Comparison of ENCODE assay signal across 23 cellular contexts in the genomic region with DNA sequence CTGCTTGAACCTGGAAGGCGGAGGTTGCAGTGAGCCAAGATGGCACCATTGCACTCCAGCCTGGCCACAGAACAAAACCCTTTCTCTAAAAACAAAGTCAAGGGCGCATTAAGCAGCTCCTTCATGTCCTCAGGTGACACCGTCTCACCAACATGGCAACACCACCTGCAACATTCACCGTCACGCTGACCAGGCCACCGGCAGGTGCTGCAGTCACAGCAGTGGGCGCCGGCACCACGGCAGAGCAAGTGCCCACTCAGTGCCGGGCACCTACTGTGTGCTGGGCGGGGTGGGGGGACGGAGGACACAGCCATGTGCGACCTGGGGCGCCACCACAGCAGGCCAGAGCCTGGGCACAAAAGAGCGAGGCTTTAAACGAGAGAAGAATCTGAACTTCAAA.
DNase-seq lines count a peak whose midpoint lies in the region; TF ChIP-seq lines count a peak whose summit lies in the region.
"Had no signal": no experiment of that assay in that cellular context is flagged by ENCODE, and none has a peak within 500 bp of the region (broad histone marks: within the 10 kb centered on the region; RNA-seq: fewer than 3 reads in every experiment).

No MANE protein-coding gene starts in this region.

- POLR2A ChIA-PET in RWPE1 (lab: Yijun Ruan, JAX; ENCODE audit: low non-redundant PET): no interaction called here

- no peak for DNase-seq in RWPE1 (ENCODE audit: low spot score)
- no peak for DNase-seq in NCI-H1105 treated with DMSO at 0.1 percent for 48 hours (lab: John Stamatoyannopoulos, UW)
- no peak for DNase-seq in GM13977 (ENCODE audit: low spot score)
- DNase-seq: 8988T; ACHN; CD4-positive, CD25-positive, alpha-beta regulatory T cell; DMS153; DND-41; H9; HFFc6; KG1; MG63; NCI-H1417; NCI-H1694; NCI-H2029 treated with DMSO at 0.1 percent for 48 hours; NCI-H446 treated with DMSO at 0.1 percent for 48 hours; NCI-H526; NCI-H82; NK-92 treated with Interleukin-12 subunit alpha and Interleukin-12 subunit beta, amount 100 ng/mL, for 24 hours; SHP77 treated with DMSO at 0.1 percent for 48 hours; T-helper 1 cell had no signal

- H3K4me3 ChIP-seq in BLaER1: no peak overlapping the region
- H3K4me3 ChIP-seq: GM23338, MG63 had no signal

- CTCF ChIA-PET in RWPE1 (lab: Yijun Ruan, JAX): interaction anchor here (0.6 kb wide), 1 partner anchor 22 kb away, joined by 3 read pairs; no protein-coding TSS in a partner anchor

- H3K27me3 ChIP-seq in BLaER1: no peaks in the 10 kb centered on the region
- H3K27me3 ChIP-seq: MG63 had no signal

- H3K9ac ChIP-seq in BLaER1: no peak overlapping the region

- H3K36me3 ChIP-seq in BLaER1: peaks cover 84% of the 10 kb centered on the region

- H3K4me2 ChIP-seq in BLaER1: peak overlapping the region; percentile 53
- H3K4me2 ChIP-seq: GM23338 had no signal

- in situ Hi-C loops in GM13977 (cut with MboI; ENCODE audit: low pct_unique_long_range_greater_than_20kb, low sequenced_read_pairs, unreplicated experiment): no loop called here

- H3K9me3 ChIP-seq in BLaER1: no peaks in the 10 kb centered on the region
- H3K9me3 ChIP-seq: MG63 had no signal

- H3K4me1 ChIP-seq in BLaER1: peaks cover 21% of the 10 kb centered on the region

- H4K20me1 ChIP-seq in BLaER1: peaks cover 34% of the 10 kb centered on the region

- no peak for TF ChIP-seq CTCF in RWPE1 (conservative IDR thresholded peaks at IDR 0.05; ENCODE audit: low read depth)
- TF ChIP-seq CTCF in GM13977 (IDR thresholded peaks at IDR 0.05; ENCODE audit: extremely low read depth, insufficient read depth, missing control alignments): no peak

- H3K27ac ChIP-seq in BLaER1 (no peak overlapping the region), RWPE1 (peak overlapping the region; percentile 8; the same call in 1 of the 2 replicates)
